ENCODE assay signal across 8 cellular contexts in genomic region chr9:129173296-129174101, GRCh38. TPM values are rescaled to one million over a fixed set of nuclear protein-coding genes. Genes with fewer than 3 reads are reported as not detected.
DNase-seq lines count a peak whose midpoint lies in the region; ATAC-seq and TF ChIP-seq lines count a peak whose summit lies in the region.

No MANE protein-coding gene starts in this region.

- no peaks in the 10 kb centered on the region for H3K27me3 ChIP-seq in heart left ventricle

- H3K4me3 ChIP-seq in heart left ventricle: peak overlapping the region; percentile 43 to 99 (median 94)
- no peak overlapping the region for H3K4me3 ChIP-seq in urinary bladder (ENCODE audit: low read depth, low read length)

- intact Hi-C loops in heart left ventricle (cut with DNase I) (loop anchor here (1.0 to 10.0 kb wide), 16 partner anchors 30 to 441 kb away; no protein-coding TSS in a partner anchor), left cardiac atrium (cut with DNase I) (loop anchor here (2.0 to 10.0 kb wide), 6 partner anchors 31 to 441 kb away; no protein-coding TSS in a partner anchor)

- H3K4me3 Mint-ChIP-seq in brain (peak overlapping the region; percentile 64 to 94 (median 73)), memory B cell (peak overlapping the region; percentile 39)

- H3K27ac Mint-ChIP-seq in brain: peak overlapping the region; percentile 81 to 99 (median 91)
- no peak overlapping the region for H3K27ac Mint-ChIP-seq in memory B cell

- no peaks in the 10 kb centered on the region for H3K9me3 ChIP-seq in heart left ventricle

- H3K36me3 ChIP-seq in heart left ventricle: no peaks in the 10 kb centered on the region
- H3K36me3 ChIP-seq in urinary bladder (ENCODE audit: insufficient read depth): no peaks in the 10 kb centered on the region

- DNase-seq in heart left ventricle: no peak
- DNase-seq in left cardiac atrium: no peak
- no peak for DNase-seq in memory B cell (ENCODE audit: low spot score in 2 of 2)
- DNase-seq in cerebellar cortex (ENCODE audit: low spot score): no peak

- TF ChIP-seq CTCF in heart left ventricle (IDR thresholded peaks at IDR 0.05) (no peak), brain (conservative IDR thresholded peaks at IDR 0.05) (no peak)

- H3K36me3 Mint-ChIP-seq in brain (no peaks in the 10 kb centered on the region), memory B cell (no peaks in the 10 kb centered on the region)

- TF ChIP-seq POLR2A in heart left ventricle (IDR thresholded peaks at IDR 0.05): no peak

- H3K4me1 Mint-ChIP-seq in brain (peaks cover 29% of the 10 kb centered on the region), memory B cell (peaks cover 2% of the 10 kb centered on the region)

- H3K9me3 Mint-ChIP-seq in brain (peaks cover 0 to 9% (median 0%) of the 10 kb centered on the region in 5 experiments), memory B cell (no peaks in the 10 kb centered on the region)

- 24 to 29% (median 28%) methylated on average over 29 of the region's 29 CpGs for WGBS in heart left ventricle, 4 donors
- 24% methylated on average over 29 of the region's 29 CpGs for WGBS in urinary bladder

- ATAC-seq in heart left ventricle: no peak
- ATAC-seq in left cardiac atrium: no peak
- no peak for ATAC-seq in memory B cell (ENCODE audit: low read depth)
- no peak for ATAC-seq in HG02642 (IDR thresholded peaks at IDR 0.05; ENCODE audit: poor library complexity, unreplicated experiment)
- ATAC-seq in GM21390 (IDR thresholded peaks at IDR 0.05; ENCODE audit: unreplicated experiment): no peak

- H3K27ac ChIP-seq in heart left ventricle (peak overlapping the region; percentile 81 to 100 (median 99)), urinary bladder (ENCODE audit: low read depth) (peak overlapping the region; percentile 60)

- H3K4me1 ChIP-seq in heart left ventricle (peaks cover 1 to 44% (median 25%) of the 10 kb centered on the region in 12 donors), urinary bladder (ENCODE audit: insufficient read depth) (no peaks in the 10 kb centered on the region)

- peaks cover 11% of the 10 kb centered on the region for H3K27me3 Mint-ChIP-seq in brain
- peaks cover 8% of the 10 kb centered on the region for H3K27me3 Mint-ChIP-seq in memory B cell

RNA-seq across cellular contexts. Expression of gene IER5L, which starts 4.6 kb away (rescaled TPM):
- 10 to 100 TPM in 3 of 9 donors, 1 to 10 TPM in 6; 4.1 to 18.4 (median 5.5) TPM for total RNA-seq in heart left ventricle
- 1 to 10 TPM; 2.8 to 7.3 TPM for polyA plus RNA-seq in heart left ventricle
- total RNA-seq in left cardiac atrium: 10 to 100 TPM in 1 of 2 donors, 1 to 10 TPM in 1; 5.4 to 13.1 TPM
- 9.6 TPM for polyA plus RNA-seq in brain (ENCODE audit: insufficient read depth, low read depth, low replicate concordance)
- total RNA-seq in urinary bladder: 15.2 TPM
- 13.3 TPM for polyA plus RNA-seq in urinary bladder
